22 cellular contexts compared by ENCODE assay signal in genomic region chr6:145023116-145023726, GRCh38.
DNase-seq lines count a peak whose midpoint lies in the region; ATAC-seq and TF ChIP-seq lines count a peak whose summit lies in the region.
"Had no signal": no experiment of that assay in that cellular context is flagged by ENCODE, and none has a peak within 500 bp of the region (broad histone marks: within the 10 kb centered on the region; RNA-seq: fewer than 3 reads in every experiment).

No MANE protein-coding gene starts in this region.

- H3K36me3 ChIP-seq in KMS-11 (ENCODE audit: insufficient read depth) (no peaks in the 10 kb centered on the region), left ventricle myocardium inferior (no peaks in the 10 kb centered on the region), neural progenitor cell (no peaks in the 10 kb centered on the region), mesenchymal stem cell (ENCODE audit: control insufficient read depth in 1 of 2, insufficient read depth in 2 of 2, low read depth in 1 of 2, low read length in 2 of 2) (no peaks in the 10 kb centered on the region)

- H2BK12ac ChIP-seq in mesenchymal stem cell (ENCODE audit: low read length in 2 of 2): no peak overlapping the region

- intact Hi-C loops in Right ventricle myocardium inferior (cut with DNase I) (loop anchor here (10.0 kb wide), 1 partner anchor 438 kb away; no protein-coding TSS in a partner anchor), cardiac septum (cut with DNase I) (loop anchor here (10.0 kb wide), 1 partner anchor 428 kb away; no protein-coding TSS in a partner anchor), left ventricle myocardium inferior (cut with micrococcal nuclease) (no loop called here)

- no peaks in the 10 kb centered on the region for H3F3A ChIP-seq in neural progenitor cell (ENCODE audit: low read depth)

- H3K9ac ChIP-seq in KMS-11 (no peak overlapping the region), neural progenitor cell (no peak overlapping the region), mesenchymal stem cell (ENCODE audit: low read length) (no peak overlapping the region)

- no peak overlapping the region for H2AK5ac ChIP-seq in mesenchymal stem cell (ENCODE audit: low read length, severe bottlenecking)

- TF ChIP-seq CTCF in KMS-11 (conservative IDR thresholded peaks at IDR 0.05; ENCODE audit: low read depth, low read length) (no peak), left ventricle myocardium inferior (IDR thresholded peaks at IDR 0.05; ENCODE audit: borderline replicate concordance) (no peak), neural progenitor cell (IDR thresholded peaks at IDR 0.05) (no peak)

- H4K8ac ChIP-seq in mesenchymal stem cell (ENCODE audit: low read length): no peak overlapping the region

- H3K27me3 ChIP-seq in KMS-11 (ENCODE audit: insufficient read depth, low read depth) (no peaks in the 10 kb centered on the region), left ventricle myocardium inferior (ENCODE audit: low read depth) (no peaks in the 10 kb centered on the region), neural progenitor cell (no peaks in the 10 kb centered on the region), mesenchymal stem cell (ENCODE audit: control insufficient read depth in 1 of 2, insufficient read depth in 1 of 2, low read length in 2 of 2) (no peaks in the 10 kb centered on the region)

- 100% methylated on average over 2 of the region's 3 CpGs for WGBS in mesenchymal stem cell

- H3K4me2 ChIP-seq in KMS-11 (peak overlapping the region; percentile 30; the same call in 1 of the 2 replicates), neural progenitor cell (no peak overlapping the region), mesenchymal stem cell (ENCODE audit: low read length, poor library complexity, severe bottlenecking) (no peak overlapping the region)
- H3K4me2 ChIP-seq: A549 had no signal

- H3K27ac ChIP-seq in KMS-11: no peak overlapping the region
- H3K27ac ChIP-seq in left ventricle myocardium inferior (replicated peaks): peak overlapping the region; percentile 41
- no peak overlapping the region for H3K27ac ChIP-seq in neural progenitor cell
- no peak overlapping the region for H3K27ac ChIP-seq in mesenchymal stem cell (ENCODE audit: low read length, poor library complexity, severe bottlenecking)
- H3K27ac ChIP-seq: A549 had no signal

- H3K4me1 ChIP-seq in KMS-11 (ENCODE audit: low read depth, poor library complexity, severe bottlenecking) (peaks cover 18% of the 10 kb centered on the region), left ventricle myocardium inferior (peaks cover 13% of the 10 kb centered on the region), neural progenitor cell (peaks cover 12% of the 10 kb centered on the region), mesenchymal stem cell (ENCODE audit: control insufficient read depth, insufficient read depth, low read depth, low read length) (no peaks in the 10 kb centered on the region)

- no peaks in the 10 kb centered on the region for H3K9me3 ChIP-seq in left ventricle myocardium inferior (replicated peaks)
- no peaks in the 10 kb centered on the region for H3K9me3 ChIP-seq in neural progenitor cell (ENCODE audit: low read depth)
- no peaks in the 10 kb centered on the region for H3K9me3 ChIP-seq in mesenchymal stem cell (ENCODE audit: control insufficient read depth, low read length)
- H3K9me3 ChIP-seq: A549 had no signal

- peak overlapping the region; percentile 1 for H3K27ac Mint-ChIP-seq in neural progenitor cell
- H3K27ac Mint-ChIP-seq: B cell, CD14-positive monocyte had no signal

- no peaks in the 10 kb centered on the region for H3K9me3 Mint-ChIP-seq in neural progenitor cell

- no peaks in the 10 kb centered on the region for H3K79me1 ChIP-seq in mesenchymal stem cell (replicated peaks; ENCODE audit: low read length, poor library complexity, severe bottlenecking)

- no peaks in the 10 kb centered on the region for H3K27me3 Mint-ChIP-seq in neural progenitor cell (ENCODE audit: insufficient read depth, low read depth)

- H3K4me3 ChIP-seq in KMS-11 (IDR thresholded peaks at IDR 0.05; ENCODE audit: insufficient read depth, low read depth, low read length) (no peak overlapping the region), left ventricle myocardium inferior (no peak overlapping the region), neural progenitor cell (no peak overlapping the region), mesenchymal stem cell (ENCODE audit: insufficient read depth in 1 of 2, low read depth in 1 of 2, low read length in 2 of 2) (no peak overlapping the region)
- H3K4me3 ChIP-seq: A549 had no signal

- no peak overlapping the region for H3K18ac ChIP-seq in mesenchymal stem cell (ENCODE audit: low read depth in 1 of 2, low read length in 2 of 2)

- H2AFZ ChIP-seq in KMS-11 (ENCODE audit: low read depth): no peak overlapping the region
- no peak overlapping the region for H2AFZ ChIP-seq in neural progenitor cell (replicated peaks)
- no peak overlapping the region for H2AFZ ChIP-seq in mesenchymal stem cell (ENCODE audit: low read depth, low read length)

- peaks cover 9% of the 10 kb centered on the region for H3K4me1 Mint-ChIP-seq in neural progenitor cell
- H3K4me1 Mint-ChIP-seq: B cell, CD14-positive monocyte had no signal

- no peaks in the 10 kb centered on the region for H3K79me2 ChIP-seq in KMS-11 (ENCODE audit: insufficient read depth, low read depth)
- no peaks in the 10 kb centered on the region for H3K79me2 ChIP-seq in neural progenitor cell (ENCODE audit: low read depth)

- no peak overlapping the region for H3K4ac ChIP-seq in mesenchymal stem cell (ENCODE audit: low read depth in 1 of 2, low read length in 2 of 2)

- H4K20me1 ChIP-seq in KMS-11 (ENCODE audit: insufficient read depth): no peaks in the 10 kb centered on the region
- no peaks in the 10 kb centered on the region for H4K20me1 ChIP-seq in neural progenitor cell (ENCODE audit: low read depth)

- no peak overlapping the region for H2BK120ac ChIP-seq in mesenchymal stem cell (ENCODE audit: low read depth, low read length)

- H3K36me3 Mint-ChIP-seq in neural progenitor cell: no peaks in the 10 kb centered on the region
- H3K36me3 Mint-ChIP-seq: CD14-positive monocyte had no signal

- DNase-seq in Right ventricle myocardium inferior (ENCODE audit: missing footprints) (no peak), cardiac septum (ENCODE audit: low spot score) (no peak), left ventricle myocardium inferior (no peak), neural progenitor cell (ENCODE audit: low spot score) (no peak), glomerular visceral epithelial cell (ENCODE audit: extremely low spot score) (no peak), mesenchymal stem cell (no peak)
- DNase-seq: DMS53; GDM1; IMR-90; Karpas-422; MV-4-11; NCI-H1105 treated with DMSO at 0.1 percent for 48 hours; NCI-H2029 treated with DMSO at 0.1 percent for 48 hours; NCI-H510A; NCI-H748 treated with DMSO at 0.1 percent for 48 hours; NK-92 treated with Interleukin-12 subunit alpha and Interleukin-12 subunit beta, amount 100 ng/mL, for 24 hours had no signal

- H3K4me3 Mint-ChIP-seq in neural progenitor cell: no peak overlapping the region
- H3K4me3 Mint-ChIP-seq: B cell, CD14-positive monocyte had no signal

- no peak overlapping the region for H4K91ac ChIP-seq in mesenchymal stem cell (ENCODE audit: low read length)

- H3K23ac ChIP-seq in mesenchymal stem cell (ENCODE audit: low read length in 2 of 2): no peak overlapping the region

- no peak overlapping the region for H2BK15ac ChIP-seq in mesenchymal stem cell (ENCODE audit: low read depth, poor library complexity, severe bottlenecking)

- H3K14ac ChIP-seq in mesenchymal stem cell (ENCODE audit: low read length in 2 of 2): no peak overlapping the region

- H2BK5ac ChIP-seq in mesenchymal stem cell (ENCODE audit: low read depth, low read length, poor library complexity, severe bottlenecking): no peak overlapping the region

- ATAC-seq in Right ventricle myocardium inferior (peak; percentile 46), GM18868 (IDR thresholded peaks at IDR 0.05; ENCODE audit: unreplicated experiment) (no peak)
- ATAC-seq: A549, Panc1 had no signal
